In genomic region chr3:12829886-12830784, GRCh38 we compare ENCODE assay signal across 1 cellular context.
TF ChIP-seq lines count a peak whose summit lies in the region.

No MANE protein-coding gene starts in this region.

TF ChIP-seq in HEK293, 187 proteins besides CTCF, POLR2A, EP300 and RAD21 (continued from another document):
- TF ChIP-seq ZNF449 (tag by site-specific recombination; IDR thresholded peaks at IDR 0.05) = no peak
- TF ChIP-seq HOXD13 (CRISPR knock-in tag; IDR thresholded peaks at IDR 0.05; ENCODE audit: borderline replicate concordance) = no peak
- no peak for TF ChIP-seq REPIN1 (tag by site-specific recombination; IDR thresholded peaks at IDR 0.05; ENCODE audit: low read depth)
- TF ChIP-seq KLF8 (tag by site-specific recombination; IDR thresholded peaks at IDR 0.05) = no peak
- 0 out of 2 replicates have a peak, but pooled peaks have one; percentile 4 for TF ChIP-seq ZNF654 (tag by site-specific recombination; IDR thresholded peaks at IDR 0.05; ENCODE audit: low read depth)
- 0 out of 2 replicates have a peak, but pooled peaks have one; percentile 11 for TF ChIP-seq ZBTB17 (tag by site-specific recombination; IDR thresholded peaks at IDR 0.05)
- peak; percentile 65; the same call in 1 of the 2 replicates for TF ChIP-seq ZNF600 (tag by site-specific recombination; IDR thresholded peaks at IDR 0.05)
- TF ChIP-seq KLF1 (tag by site-specific recombination; IDR thresholded peaks at IDR 0.05) = peak; percentile 43; the same call in 1 of the 2 replicates
- TF ChIP-seq ZNF558 (tag by site-specific recombination; IDR thresholded peaks at IDR 0.05) = no peak
- TF ChIP-seq ZSCAN5A (tag by site-specific recombination; IDR thresholded peaks at IDR 0.05) = no peak
- TF ChIP-seq ZSCAN23 (tag by site-specific recombination; IDR thresholded peaks at IDR 0.05) = no peak
- TF ChIP-seq ZNF24 (tag by site-specific recombination; IDR thresholded peaks at IDR 0.05) = no peak
- peak; percentile 53; the same call in 1 of the 2 replicates for TF ChIP-seq PRDM10 (tag by site-specific recombination; IDR thresholded peaks at IDR 0.05)
- TF ChIP-seq TCF7L2 (IDR thresholded peaks at IDR 0.05; ENCODE audit: borderline replicate concordance, low read depth, low read length) = no peak
- TF ChIP-seq ZNF133 (tag by site-specific recombination; IDR thresholded peaks at IDR 0.05) = peak; percentile 91
